Comparison of ENCODE assay signal across 9 cellular contexts in the genomic region with DNA sequence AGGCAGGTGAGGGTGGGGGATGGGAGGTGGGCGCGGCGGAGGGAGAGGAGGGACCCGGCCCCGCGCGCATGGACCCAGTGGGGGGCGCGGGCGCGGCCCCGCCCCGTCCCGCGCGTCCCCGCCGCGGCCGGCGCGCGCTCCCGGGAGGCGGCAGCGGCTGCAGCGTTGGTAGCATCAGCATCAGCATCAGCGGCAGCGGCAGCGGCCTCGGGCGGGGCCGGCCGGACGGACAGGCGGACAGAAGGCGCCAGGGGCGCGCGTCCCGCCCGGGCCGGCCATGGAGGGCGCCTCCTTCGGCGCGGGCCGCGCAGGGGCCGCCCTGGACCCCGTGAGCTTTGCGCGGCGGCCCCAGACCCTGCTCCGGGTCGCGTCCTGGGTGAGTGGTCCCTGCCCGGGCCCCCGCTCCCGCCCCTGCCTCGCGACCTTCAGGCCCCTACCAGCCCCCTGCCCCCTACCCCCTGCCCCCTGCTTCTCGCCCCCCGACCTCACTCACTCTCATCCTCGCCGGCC. TPM values are rescaled to one million over a fixed set of nuclear protein-coding genes. Genes with fewer than 3 reads are reported as not detected.
DNase-seq lines count a peak whose midpoint lies in the region; ATAC-seq and TF ChIP-seq lines count a peak whose summit lies in the region.
"Had no signal": no experiment of that assay in that cellular context is flagged by ENCODE, and none has a peak within 500 bp of the region (broad histone marks: within the 10 kb centered on the region; RNA-seq: fewer than 3 reads in every experiment).

A gene with protein sequence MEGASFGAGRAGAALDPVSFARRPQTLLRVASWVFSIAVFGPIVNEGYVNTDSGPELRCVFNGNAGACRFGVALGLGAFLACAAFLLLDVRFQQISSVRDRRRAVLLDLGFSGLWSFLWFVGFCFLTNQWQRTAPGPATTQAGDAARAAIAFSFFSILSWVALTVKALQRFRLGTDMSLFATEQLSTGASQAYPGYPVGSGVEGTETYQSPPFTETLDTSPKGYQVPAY (plus strand): TSS at position 145 of the 510 bp plus-strand sequence. CDS start 133 bp downstream, at position 278.

- peaks cover 54% of the 10 kb centered on the region for H3K4me1 ChIP-seq in BLaER1
- H3K4me1 ChIP-seq in GM23338 (ENCODE audit: insufficient read depth): peaks cover 12% of the 10 kb centered on the region; the same call in 1 of the 2 replicates
- peaks cover 16% of the 10 kb centered on the region for H3K4me1 ChIP-seq in adipocyte (ENCODE audit: control insufficient read depth, insufficient read depth, low read length)

- H3K27ac Mint-ChIP-seq in GM23338: no peak within 1 kb of the TSS
- H3K27ac Mint-ChIP-seq in mesothelial cell of epicardium: no peak within 1 kb of the TSS

- no peaks in the 10 kb centered on the region for H3K9me2 ChIP-seq in GM23338 (ENCODE audit: insufficient read depth)

- DNase-seq in GM23338 (ENCODE audit: low spot score) (peak; percentile 54), adipocyte (ENCODE audit: low read depth) (peak; percentile 47), mesothelial cell of epicardium (ENCODE audit: low spot score in 2 of 2, unreplicated experiment in 2 of 2) (no peak), SHP77 (lab: John Stamatoyannopoulos, UW) (no peak)

- H3K9me3 ChIP-seq in BLaER1: no peaks in the 10 kb centered on the region
- H3K9me3 ChIP-seq in adipocyte (ENCODE audit: control insufficient read depth, low read length): no peaks in the 10 kb centered on the region

- H3K27me3 Mint-ChIP-seq in GM23338 (ENCODE audit: insufficient read depth, low read depth, poor library complexity) (peaks cover 44% of the 10 kb centered on the region), mesothelial cell of epicardium (ENCODE audit: low read depth) (peaks cover 40% of the 10 kb centered on the region)

- peak; percentile 2 for ATAC-seq in GM23338
- no peak for ATAC-seq in GM19328 (IDR thresholded peaks at IDR 0.05; ENCODE audit: unreplicated experiment)
- no peak for ATAC-seq in HG03460 (IDR thresholded peaks at IDR 0.05; ENCODE audit: unreplicated experiment)
- no peak for ATAC-seq in GM18858 (IDR thresholded peaks at IDR 0.05; ENCODE audit: unreplicated experiment)
- ATAC-seq: activated CD4-positive, CD25-positive, alpha-beta regulatory T cell treated with anti-CD3 and anti-CD28 coated beads, Interleukin-2, amount 50 U/mL, for 24 hours had no signal

- H3K27ac ChIP-seq in BLaER1: no peak within 1 kb of the TSS
- no peak within 1 kb of the TSS for H3K27ac ChIP-seq in GM23338 (ENCODE audit: low read depth)

- H3K4me2 ChIP-seq in BLaER1 (peak within 1 kb of the TSS; percentile 75), GM23338 (peak within 1 kb of the TSS; percentile 97)

- H3K36me3 ChIP-seq in BLaER1: peaks cover 22% of the 10 kb centered on the region
- no peaks in the 10 kb centered on the region for H3K36me3 ChIP-seq in GM23338 (ENCODE audit: insufficient read depth)
- H3K36me3 ChIP-seq in adipocyte (ENCODE audit: control insufficient read depth, insufficient read depth, low read length, severe bottlenecking): peaks cover 11% of the 10 kb centered on the region

- H3K4me1 Mint-ChIP-seq in GM23338 (peaks cover 15% of the 10 kb centered on the region), mesothelial cell of epicardium (peaks cover 16% of the 10 kb centered on the region)

- H3K9ac ChIP-seq in BLaER1 (no peak within 1 kb of the TSS), adipocyte (ENCODE audit: low read length) (no peak within 1 kb of the TSS)

- H4K20me1 ChIP-seq in BLaER1 (peaks cover 30% of the 10 kb centered on the region), GM23338 (replicated peaks; ENCODE audit: insufficient read depth) (no peaks in the 10 kb centered on the region; the same call in 1 of the 2 replicates)

- H3K9me3 Mint-ChIP-seq in GM23338 (no peaks in the 10 kb centered on the region), mesothelial cell of epicardium (no peaks in the 10 kb centered on the region)

- H3K27me3 ChIP-seq in BLaER1 (peaks cover 52% of the 10 kb centered on the region), GM23338 (ENCODE audit: insufficient read depth) (peaks cover 33% of the 10 kb centered on the region), adipocyte (replicated peaks; ENCODE audit: control insufficient read depth, insufficient read depth, low read length) (peaks cover 18% of the 10 kb centered on the region)

- H3K4me3 Mint-ChIP-seq in GM23338: peak within 1 kb of the TSS; percentile 74
- H3K4me3 Mint-ChIP-seq in mesothelial cell of epicardium: peak within 1 kb of the TSS; percentile 57

- peaks cover 22% of the 10 kb centered on the region for H3F3A ChIP-seq in GM23338 (replicated peaks; ENCODE audit: low read depth)

- H3K36me3 Mint-ChIP-seq in GM23338 (ENCODE audit: low read depth) (peaks cover 16% of the 10 kb centered on the region), mesothelial cell of epicardium (peaks cover 9% of the 10 kb centered on the region)

- peak within 1 kb of the TSS; percentile 42; the same call in 1 of the 2 replicates for H3K4me3 ChIP-seq in BLaER1
- H3K4me3 ChIP-seq in GM23338: peak within 1 kb of the TSS; percentile 86
- no peak within 1 kb of the TSS for H3K4me3 ChIP-seq in adipocyte (ENCODE audit: low read length)

- peaks cover 9% of the 10 kb centered on the region for H3K79me2 ChIP-seq in GM23338 (replicated peaks; ENCODE audit: insufficient read depth)

- TF ChIP-seq CTCF in GM23338 (conservative IDR thresholded peaks at IDR 0.05; ENCODE audit: low read depth in 2 of 2) (no peak), mesothelial cell of epicardium (IDR thresholded peaks at IDR 0.05; ENCODE audit: unreplicated experiment) (no peak)

- H2AFZ ChIP-seq in GM23338: peak within 1 kb of the TSS; percentile 93

TF ChIP-seq in GM23338, 12 proteins besides CTCF, POLR2A, EP300 and RAD21:
- TF ChIP-seq, protein P1, sequence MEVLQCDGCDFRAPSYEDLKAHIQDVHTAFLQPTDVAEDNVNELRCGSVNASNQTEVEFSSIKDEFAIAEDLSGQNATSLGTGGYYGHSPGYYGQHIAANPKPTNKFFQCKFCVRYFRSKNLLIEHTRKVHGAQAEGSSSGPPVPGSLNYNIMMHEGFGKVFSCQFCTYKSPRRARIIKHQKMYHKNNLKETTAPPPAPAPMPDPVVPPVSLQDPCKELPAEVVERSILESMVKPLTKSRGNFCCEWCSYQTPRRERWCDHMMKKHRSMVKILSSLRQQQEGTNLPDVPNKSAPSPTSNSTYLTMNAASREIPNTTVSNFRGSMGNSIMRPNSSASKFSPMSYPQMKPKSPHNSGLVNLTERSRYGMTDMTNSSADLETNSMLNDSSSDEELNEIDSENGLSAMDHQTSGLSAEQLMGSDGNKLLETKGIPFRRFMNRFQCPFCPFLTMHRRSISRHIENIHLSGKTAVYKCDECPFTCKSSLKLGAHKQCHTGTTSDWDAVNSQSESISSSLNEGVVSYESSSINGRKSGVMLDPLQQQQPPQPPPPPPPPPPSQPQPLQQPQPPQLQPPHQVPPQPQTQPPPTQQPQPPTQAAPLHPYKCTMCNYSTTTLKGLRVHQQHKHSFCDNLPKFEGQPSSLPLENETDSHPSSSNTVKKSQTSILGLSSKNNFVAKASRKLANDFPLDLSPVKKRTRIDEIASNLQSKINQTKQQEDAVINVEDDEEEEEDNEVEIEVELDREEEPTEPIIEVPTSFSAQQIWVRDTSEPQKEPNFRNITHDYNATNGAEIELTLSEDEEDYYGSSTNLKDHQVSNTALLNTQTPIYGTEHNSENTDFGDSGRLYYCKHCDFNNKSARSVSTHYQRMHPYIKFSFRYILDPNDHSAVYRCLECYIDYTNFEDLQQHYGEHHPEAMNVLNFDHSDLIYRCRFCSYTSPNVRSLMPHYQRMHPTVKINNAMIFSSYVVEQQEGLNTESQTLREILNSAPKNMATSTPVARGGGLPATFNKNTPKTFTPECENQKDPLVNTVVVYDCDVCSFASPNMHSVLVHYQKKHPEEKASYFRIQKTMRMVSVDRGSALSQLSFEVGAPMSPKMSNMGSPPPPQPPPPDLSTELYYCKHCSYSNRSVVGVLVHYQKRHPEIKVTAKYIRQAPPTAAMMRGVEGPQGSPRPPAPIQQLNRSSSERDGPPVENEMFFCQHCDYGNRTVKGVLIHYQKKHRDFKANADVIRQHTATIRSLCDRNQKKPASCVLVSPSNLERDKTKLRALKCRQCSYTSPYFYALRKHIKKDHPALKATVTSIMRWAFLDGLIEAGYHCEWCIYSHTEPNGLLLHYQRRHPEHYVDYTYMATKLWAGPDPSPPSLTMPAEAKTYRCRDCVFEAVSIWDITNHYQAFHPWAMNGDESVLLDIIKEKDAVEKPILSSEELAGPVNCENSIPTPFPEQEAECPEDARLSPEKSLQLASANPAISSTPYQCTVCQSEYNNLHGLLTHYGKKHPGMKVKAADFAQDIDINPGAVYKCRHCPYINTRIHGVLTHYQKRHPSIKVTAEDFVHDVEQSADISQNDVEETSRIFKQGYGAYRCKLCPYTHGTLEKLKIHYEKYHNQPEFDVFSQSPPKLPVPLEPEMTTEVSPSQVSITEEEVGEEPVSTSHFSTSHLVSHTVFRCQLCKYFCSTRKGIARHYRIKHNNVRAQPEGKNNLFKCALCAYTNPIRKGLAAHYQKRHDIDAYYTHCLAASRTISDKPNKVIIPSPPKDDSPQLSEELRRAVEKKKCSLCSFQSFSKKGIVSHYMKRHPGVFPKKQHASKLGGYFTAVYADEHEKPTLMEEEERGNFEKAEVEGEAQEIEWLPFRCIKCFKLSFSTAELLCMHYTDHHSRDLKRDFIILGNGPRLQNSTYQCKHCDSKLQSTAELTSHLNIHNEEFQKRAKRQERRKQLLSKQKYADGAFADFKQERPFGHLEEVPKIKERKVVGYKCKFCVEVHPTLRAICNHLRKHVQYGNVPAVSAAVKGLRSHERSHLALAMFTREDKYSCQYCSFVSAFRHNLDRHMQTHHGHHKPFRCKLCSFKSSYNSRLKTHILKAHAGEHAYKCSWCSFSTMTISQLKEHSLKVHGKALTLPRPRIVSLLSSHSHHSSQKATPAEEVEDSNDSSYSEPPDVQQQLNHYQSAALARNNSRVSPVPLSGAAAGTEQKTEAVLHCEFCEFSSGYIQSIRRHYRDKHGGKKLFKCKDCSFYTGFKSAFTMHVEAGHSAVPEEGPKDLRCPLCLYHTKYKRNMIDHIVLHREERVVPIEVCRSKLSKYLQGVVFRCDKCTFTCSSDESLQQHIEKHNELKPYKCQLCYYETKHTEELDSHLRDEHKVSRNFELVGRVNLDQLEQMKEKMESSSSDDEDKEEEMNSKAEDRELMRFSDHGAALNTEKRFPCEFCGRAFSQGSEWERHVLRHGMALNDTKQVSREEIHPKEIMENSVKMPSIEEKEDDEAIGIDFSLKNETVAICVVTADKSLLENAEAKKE (CRISPR knock-in tag; IDR thresholded peaks at IDR 0.05): no peak
- TF ChIP-seq ZNF331 (CRISPR knock-in tag; IDR thresholded peaks at IDR 0.05; ENCODE audit: low read depth): no peak

RNA-seq across cellular contexts. Expression of the gene that starts here (rescaled TPM):
- total RNA-seq in GM23338 (2014; rRNA removed; shearing (Covaris generic)): 72.2 and 77.7 TPM in 2 replicates
- 44.7 and 45.4 TPM in 2 replicates for polyA plus RNA-seq in GM23338 (2016; fragmentation: Nextera tagmentation; extraction: Ambion mirVana)
- 0.49 to 1.3 TPM (median 1.0 TPM) in 3 replicates for total RNA-seq in mesothelial cell of epicardium

Comparison
In these comparisons a context has a peak if more than half of its experiments do, and no peak if none do; other contexts are left out.
1. RNA of the gene that starts here (total RNA-seq): 72.2 to 77.7 TPM in GM23338; 0.49 to 1.3 TPM in mesothelial cell of epicardium; every median in the first group is over 10 times any median in the second.
2. DNase-seq: peak in GM23338 (single experiment) and adipocyte (single experiment); none in mesothelial cell of epicardium (0 of 2) and SHP77 (0 of 2).